Comparison of ENCODE assay signal across 8 cellular contexts in genomic region chr3:196942915-196943277, GRCh38. TPM values are rescaled to one million over a fixed set of nuclear protein-coding genes. Genes with fewer than 3 reads are reported as not detected.
A peak's percentile ranks its signal among the peaks of the same experiment; 100 is the strongest.
DNase-seq lines count a peak whose midpoint lies in the region; ATAC-seq lines count a peak whose summit lies in the region.

No MANE protein-coding gene starts in this region.

- no peaks in the 10 kb centered on the region for H3K27me3 ChIP-seq in HUES64 (ENCODE audit: insufficient read depth, low read length)
- H3K27me3 ChIP-seq in iPS-18a (ENCODE audit: control insufficient read depth, insufficient read depth, low read length): no peaks in the 10 kb centered on the region
- H3K27me3 ChIP-seq in skeletal muscle satellite cell (ENCODE audit: control insufficient read depth, insufficient read depth, low read length): no peaks in the 10 kb centered on the region

- H3K36me3 Mint-ChIP-seq in activated naive CD8-positive, alpha-beta T cell treated with anti-CD3 and anti-CD28 coated beads for 36 hours: peaks cover 50% of the 10 kb centered on the region

- peaks cover 41% of the 10 kb centered on the region for H3K4me1 Mint-ChIP-seq in activated naive CD8-positive, alpha-beta T cell treated with anti-CD3 and anti-CD28 coated beads for 36 hours

- H3K27ac Mint-ChIP-seq in activated naive CD8-positive, alpha-beta T cell treated with anti-CD3 and anti-CD28 coated beads for 36 hours: peak overlapping the region; percentile 90

- H3K27ac ChIP-seq in HUES64 (ENCODE audit: low read depth, low read length): peak overlapping the region; percentile 74
- no peak overlapping the region for H3K27ac ChIP-seq in iPS-18a (ENCODE audit: low read length)

- ATAC-seq in GM19397 (IDR thresholded peaks at IDR 0.05; ENCODE audit: unreplicated experiment) (peak; percentile 16), HG03469 (IDR thresholded peaks at IDR 0.05; ENCODE audit: unreplicated experiment) (no peak)

- peak overlapping the region; percentile 95 for H3K4me3 ChIP-seq in HUES64 (ENCODE audit: low read length)
- H3K4me3 ChIP-seq in iPS-18a (ENCODE audit: low read length): peak overlapping the region; percentile 95
- H3K4me3 ChIP-seq in skeletal muscle satellite cell (ENCODE audit: low read length): peak overlapping the region; percentile 82

- H3K9me3 ChIP-seq in HUES64 (ENCODE audit: insufficient read depth, low read depth, low read length): no peaks in the 10 kb centered on the region
- H3K9me3 ChIP-seq in iPS-18a (ENCODE audit: control insufficient read depth, low read depth, low read length): no peaks in the 10 kb centered on the region
- H3K9me3 ChIP-seq in skeletal muscle satellite cell (replicated peaks; ENCODE audit: low read length): no peaks in the 10 kb centered on the region

- H3K9ac ChIP-seq in HUES64 (ENCODE audit: low read depth, low read length): peak overlapping the region; percentile 95
- peak overlapping the region; percentile 96 for H3K9ac ChIP-seq in iPS-18a (ENCODE audit: low read length)
- H3K9ac ChIP-seq in skeletal muscle satellite cell (ENCODE audit: low read depth, low read length): peak overlapping the region; percentile 96

- 1% methylated on average over 25 of the region's 25 CpGs for WGBS in HUES64

- no peaks in the 10 kb centered on the region for H3K9me3 Mint-ChIP-seq in activated naive CD8-positive, alpha-beta T cell treated with anti-CD3 and anti-CD28 coated beads for 36 hours

- H3K36me3 ChIP-seq in HUES64 (ENCODE audit: insufficient read depth, low read length): peaks cover 28% of the 10 kb centered on the region
- H3K36me3 ChIP-seq in iPS-18a (ENCODE audit: control insufficient read depth, low read depth, low read length): peaks cover 18% of the 10 kb centered on the region
- peaks cover 14% of the 10 kb centered on the region for H3K36me3 ChIP-seq in skeletal muscle satellite cell (ENCODE audit: insufficient read depth, low read length)

- H3K27me3 Mint-ChIP-seq in activated naive CD8-positive, alpha-beta T cell treated with anti-CD3 and anti-CD28 coated beads for 36 hours: peaks cover 4% of the 10 kb centered on the region

- peak overlapping the region; percentile 100 for H3K4me3 Mint-ChIP-seq in activated naive CD8-positive, alpha-beta T cell treated with anti-CD3 and anti-CD28 coated beads for 36 hours

- peak overlapping the region; percentile 98 for H3K4me2 ChIP-seq in skeletal muscle satellite cell (ENCODE audit: low read length)

- peaks cover 10% of the 10 kb centered on the region; the same call in 1 of the 2 replicates for H3K4me1 ChIP-seq in HUES64 (ENCODE audit: insufficient read depth, low read length)
- no peaks in the 10 kb centered on the region for H3K4me1 ChIP-seq in iPS-18a (ENCODE audit: control insufficient read depth, low read depth, low read length)
- peaks cover 16% of the 10 kb centered on the region for H3K4me1 ChIP-seq in skeletal muscle satellite cell (ENCODE audit: control insufficient read depth, insufficient read depth, low read length)

- DNase-seq in AG20443 (ENCODE audit: low spot score): peak; percentile 20
- DNase-seq in activated naive CD8-positive, alpha-beta T cell treated with anti-CD3 and anti-CD28 coated beads for 36 hours: peak; percentile 32
- DNase-seq in OCI-M1 (lab: John Stamatoyannopoulos, UW): no peak

RNA-seq across cellular contexts. Expression of gene NCBP2, which starts 0.6 kb away (rescaled TPM):
- 76.7 TPM for polyA plus RNA-seq in HUES64 (2013, experiment 1 of 2)
- 85.1 TPM for polyA plus RNA-seq in HUES64 (2013, experiment 2 of 2)
- total RNA-seq in activated naive CD8-positive, alpha-beta T cell treated with anti-CD3 and anti-CD28 coated beads for 36 hours: 100 to 1,000 TPM; 120 to 121 TPM
- 53.3 and 54.0 TPM in 2 replicates for total RNA-seq in skeletal muscle satellite cell (2012; rRNA removed)

RNA-seq across cellular contexts. Expression of gene PIGZ, which starts 25.7 kb away (rescaled TPM):
- polyA plus RNA-seq in HUES64 (2013, experiment 1 of 2): not detected
- polyA plus RNA-seq in HUES64 (2013, experiment 2 of 2): 0.19 TPM
- under 1 TPM; 0.27 to 0.38 TPM for total RNA-seq in activated naive CD8-positive, alpha-beta T cell treated with anti-CD3 and anti-CD28 coated beads for 36 hours
- total RNA-seq in skeletal muscle satellite cell (2012; rRNA removed): 1.3 and 2.0 TPM in 2 replicates
